In the genomic region with DNA sequence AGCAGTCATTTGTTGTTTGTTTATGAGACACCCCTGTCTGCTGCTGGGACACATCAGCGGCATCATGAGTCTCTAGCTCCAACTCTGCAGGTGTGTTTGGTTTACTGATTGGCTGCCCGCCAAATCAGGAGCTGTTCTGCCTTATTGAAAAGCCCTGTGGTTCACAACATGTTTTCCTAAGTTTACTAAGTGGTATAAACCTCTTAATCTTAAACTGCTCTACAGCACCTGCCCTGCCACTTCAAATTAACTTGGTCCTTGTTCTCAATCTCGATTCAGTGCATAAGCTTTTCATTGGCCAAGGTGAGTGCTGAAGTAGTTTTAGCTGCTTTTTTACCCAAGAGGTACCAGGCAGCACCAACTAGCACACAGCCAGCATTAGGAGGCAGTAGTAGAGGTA, we compare ENCODE assay signal across 11 cellular contexts.
DNase-seq lines count a peak whose midpoint lies in the region; ATAC-seq, FAIRE-seq and TF ChIP-seq lines count a peak whose summit lies in the region.
"Had no signal": no experiment of that assay in that cellular context is flagged by ENCODE, and none has a peak within 500 bp of the region (broad histone marks: within the 10 kb centered on the region; RNA-seq: fewer than 3 reads in every experiment).

No MANE protein-coding gene starts in this region.

- no peaks in the 10 kb centered on the region for H3K27me3 ChIP-seq in foreskin keratinocyte

- ATAC-seq in activated CD4-positive, alpha-beta T cell treated with anti-CD3 and anti-CD28 coated beads for 36 hours, result no peak
- ATAC-seq in foreskin keratinocyte (peak; percentile 56), HG03469 (IDR thresholded peaks at IDR 0.05; ENCODE audit: unreplicated experiment) (no peak)
- ATAC-seq: T-helper 17 cell had no signal

- TF ChIP-seq CTCF in foreskin keratinocyte (conservative IDR thresholded peaks at IDR 0.05) (no peak), D721Med (IDR thresholded peaks at IDR 0.05; ENCODE audit: insufficient read depth, missing control alignments) (no peak)

- peak; percentile 5 for DNase-seq in activated CD4-positive, alpha-beta T cell treated with anti-CD3 and anti-CD28 coated beads for 36 hours
- no peak for DNase-seq in activated CD4-positive, alpha-beta T cell treated with anti-CD3 and anti-CD28 coated beads for 1 hour
- DNase-seq in NCI-H526 (lab: John Stamatoyannopoulos, UW) (peak; percentile 22 to 33), foreskin keratinocyte (peak; percentile 19 to 25), urothelium cell line (ENCODE audit: low spot score) (peak; percentile 30), islet precursor cell (no peak), D721Med (ENCODE audit: insufficient read length, low spot score) (no peak)
- DNase-seq: nephron progenitor cell, T-helper 17 cell had no signal

- H3K9me3 Mint-ChIP-seq in activated CD4-positive, alpha-beta T cell treated with anti-CD3 and anti-CD28 coated beads for 36 hours (ENCODE audit: low read depth), result peaks cover 4% of the 10 kb centered on the region
- H3K9me3 Mint-ChIP-seq: nephron progenitor cell had no signal

- no peaks in the 10 kb centered on the region for H3K4me1 Mint-ChIP-seq in activated CD4-positive, alpha-beta T cell treated with anti-CD3 and anti-CD28 coated beads for 36 hours
- H3K4me1 Mint-ChIP-seq: T-helper 17 cell had no signal

- peaks cover 2% of the 10 kb centered on the region for H3K27me3 Mint-ChIP-seq in activated CD4-positive, alpha-beta T cell treated with anti-CD3 and anti-CD28 coated beads for 36 hours

- FAIRE-seq in urothelium cell line (lab: Jason Lieb, UNC) (no peak), D721Med (lab: Jason Lieb, UNC) (no peak)
- FAIRE-seq: astrocyte had no signal

- no peaks in the 10 kb centered on the region for H3K36me3 Mint-ChIP-seq in activated CD4-positive, alpha-beta T cell treated with anti-CD3 and anti-CD28 coated beads for 36 hours (ENCODE audit: low read depth)

- no peak overlapping the region for H3K27ac ChIP-seq in foreskin keratinocyte

- H3K4me1 ChIP-seq in foreskin keratinocyte, result no peaks in the 10 kb centered on the region

- no peak overlapping the region for H3K27ac Mint-ChIP-seq in activated CD4-positive, alpha-beta T cell treated with anti-CD3 and anti-CD28 coated beads for 36 hours
- H3K27ac Mint-ChIP-seq: nephron progenitor cell, T-helper 17 cell had no signal

- POLR2A ChIA-PET in activated CD4-positive, alpha-beta T cell treated with anti-CD3 and anti-CD28 coated beads for 36 hours (lab: Charles Lee), result no interaction called here

- CTCF ChIA-PET in activated CD4-positive, alpha-beta T cell treated with anti-CD3 and anti-CD28 coated beads for 36 hours (lab: Charles Lee), result no interaction called here

- no peak overlapping the region for H3K4me3 Mint-ChIP-seq in activated CD4-positive, alpha-beta T cell treated with anti-CD3 and anti-CD28 coated beads for 36 hours
- H3K4me3 Mint-ChIP-seq: nephron progenitor cell, T-helper 17 cell had no signal

- intact Hi-C loops in activated CD4-positive, alpha-beta T cell treated with anti-CD3 and anti-CD28 coated beads for 36 hours (cut with DNase I, micrococcal nuclease), result loop anchor here in 1 of 2 experiments (10.0 kb wide), 1 partner anchor 58 kb away; no protein-coding TSS in a partner anchor

Comparison
In these comparisons a context has a peak if more than half of its experiments do, and no peak if none do; other contexts are left out.
1. DNase-seq: peak in activated CD4-positive, alpha-beta T cell treated with anti-CD3 and anti-CD28 coated beads for 36 hours (single experiment), NCI-H526 (2 of 2), foreskin keratinocyte (2 of 2) and urothelium cell line (single experiment); none in activated CD4-positive, alpha-beta T cell treated with anti-CD3 and anti-CD28 coated beads for 1 hour (single experiment), islet precursor cell (single experiment) and D721Med (single experiment).